ENCODE assay signal across 8 cellular contexts in the genomic region with DNA sequence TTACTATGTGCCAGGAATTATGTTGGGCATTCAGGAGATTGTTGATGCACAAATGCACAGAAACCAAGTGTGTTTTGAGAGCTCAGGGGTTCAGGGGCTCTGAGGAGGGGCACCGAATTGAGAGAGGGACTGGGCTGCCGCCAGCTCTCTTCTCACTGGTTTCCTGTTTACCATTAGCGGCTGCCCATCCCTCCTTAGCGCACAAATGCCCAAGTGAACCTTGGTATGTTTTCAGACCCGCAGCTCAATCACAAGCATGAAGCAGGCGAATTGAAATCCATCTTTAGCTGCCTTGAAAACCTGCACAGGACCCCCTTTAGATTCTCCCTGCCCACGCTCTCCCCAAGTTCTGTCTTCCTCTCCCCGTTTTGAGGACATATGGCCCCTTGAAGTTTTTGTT.
DNase-seq lines count a peak whose midpoint lies in the region; ATAC-seq and TF ChIP-seq lines count a peak whose summit lies in the region.

No MANE protein-coding gene starts in this region.

- peak overlapping the region; percentile 85 for H3K4me3 Mint-ChIP-seq in activated naive CD8-positive, alpha-beta T cell
- H3K4me3 Mint-ChIP-seq in activated naive CD8-positive, alpha-beta T cell treated with anti-CD3 and anti-CD28 coated beads, Interleukin-2, amount 50 U/mL, for 24 hours = no peak overlapping the region
- H3K4me3 Mint-ChIP-seq in activated B cell treated with CpG ODN at 0.5 μM for 24 hours (peak overlapping the region; percentile 86), mesothelial cell of epicardium (peak overlapping the region; percentile 0)

- no peak for TF ChIP-seq POLR2A in uterus (IDR thresholded peaks at IDR 0.05)

- no peaks in the 10 kb centered on the region for H3K27me3 Mint-ChIP-seq in activated naive CD8-positive, alpha-beta T cell
- peaks cover 14% of the 10 kb centered on the region for H3K27me3 Mint-ChIP-seq in activated naive CD8-positive, alpha-beta T cell treated with anti-CD3 and anti-CD28 coated beads, Interleukin-2, amount 50 U/mL, for 24 hours
- peaks cover 7% of the 10 kb centered on the region for H3K27me3 Mint-ChIP-seq in activated B cell treated with CpG ODN at 0.5 μM for 24 hours
- no peaks in the 10 kb centered on the region for H3K27me3 Mint-ChIP-seq in mesothelial cell of epicardium (ENCODE audit: low read depth)

- ATAC-seq in activated naive CD8-positive, alpha-beta T cell treated with anti-CD3 and anti-CD28 coated beads, Interleukin-2, amount 50 U/mL, for 24 hours = no peak
- ATAC-seq in activated B cell treated with CpG ODN at 0.5 μM for 24 hours (ENCODE audit: low read depth) (no peak), GM21526 (IDR thresholded peaks at IDR 0.05; ENCODE audit: low FRiP score, unreplicated experiment) (no peak)

- no peaks in the 10 kb centered on the region for H3K9me3 ChIP-seq in uterus

- TF ChIP-seq CTCF in activated B cell treated with CpG ODN at 0.5 μM for 24 hours (IDR thresholded peaks at IDR 0.05) = no peak
- TF ChIP-seq CTCF in mesothelial cell of epicardium (IDR thresholded peaks at IDR 0.05; ENCODE audit: unreplicated experiment) = no peak
- no peak for TF ChIP-seq CTCF in uterus (IDR thresholded peaks at IDR 0.05)
- no peak for TF ChIP-seq CTCF in GM20000 (IDR thresholded peaks at IDR 0.05; ENCODE audit: extremely low read depth, missing control alignments)

- no peak for DNase-seq in activated naive CD8-positive, alpha-beta T cell treated with anti-CD3 and anti-CD28 coated beads, Interleukin-2, amount 50 U/mL, for 24 hours
- no peak for DNase-seq in activated B cell treated with CpG ODN at 0.5 μM for 24 hours
- no peak for DNase-seq in mesothelial cell of epicardium (ENCODE audit: low spot score in 2 of 2, unreplicated experiment in 2 of 2)
- DNase-seq in uterus = peak in 1 of 2 donors; percentile 27
- no peak for DNase-seq in GM20000 (ENCODE audit: low spot score)
- DNase-seq in HuH-7.5 (ENCODE audit: low spot score) = no peak

- no peaks in the 10 kb centered on the region for H3K27me3 ChIP-seq in uterus

- no peaks in the 10 kb centered on the region for H3K9me3 Mint-ChIP-seq in activated naive CD8-positive, alpha-beta T cell (ENCODE audit: low read depth)
- H3K9me3 Mint-ChIP-seq in activated naive CD8-positive, alpha-beta T cell treated with anti-CD3 and anti-CD28 coated beads, Interleukin-2, amount 50 U/mL, for 24 hours = no peaks in the 10 kb centered on the region
- H3K9me3 Mint-ChIP-seq in activated B cell treated with CpG ODN at 0.5 μM for 24 hours (no peaks in the 10 kb centered on the region), mesothelial cell of epicardium (no peaks in the 10 kb centered on the region)

- CTCF ChIA-PET in activated B cell treated with CpG ODN at 0.5 μM for 24 hours (lab: Charles Lee) = interaction anchor here (0.8 kb wide), 1 partner anchor 418 kb away, joined by 3 read pairs; no protein-coding TSS in a partner anchor

- peaks cover 0 to 10% of the 10 kb centered on the region in 2 donors for H3K4me1 ChIP-seq in uterus

- no peaks in the 10 kb centered on the region for H3K36me3 Mint-ChIP-seq in activated naive CD8-positive, alpha-beta T cell
- no peaks in the 10 kb centered on the region for H3K36me3 Mint-ChIP-seq in activated naive CD8-positive, alpha-beta T cell treated with anti-CD3 and anti-CD28 coated beads, Interleukin-2, amount 50 U/mL, for 24 hours (ENCODE audit: low read depth)
- H3K36me3 Mint-ChIP-seq in activated B cell treated with CpG ODN at 0.5 μM for 24 hours (ENCODE audit: low read depth) (no peaks in the 10 kb centered on the region), mesothelial cell of epicardium (no peaks in the 10 kb centered on the region)

- intact Hi-C loops in activated B cell treated with CpG ODN at 0.5 μM for 24 hours (cut with micrococcal nuclease) (loop anchor here (1.0 kb wide), 1 partner anchor 12 kb away; no protein-coding TSS in a partner anchor), uterus (cut with DNase I; ENCODE audit: low total_unique reads) (loop anchor here (5.0 kb wide), 1 partner anchor 215 kb away; no protein-coding TSS in a partner anchor)

- H3K4me3 ChIP-seq in uterus = no peak overlapping the region

- H3K27ac Mint-ChIP-seq in activated naive CD8-positive, alpha-beta T cell = peak overlapping the region; percentile 55
- H3K27ac Mint-ChIP-seq in activated naive CD8-positive, alpha-beta T cell treated with anti-CD3 and anti-CD28 coated beads, Interleukin-2, amount 50 U/mL, for 24 hours = no peak overlapping the region
- H3K27ac Mint-ChIP-seq in activated B cell treated with CpG ODN at 0.5 μM for 24 hours = peak overlapping the region; percentile 56
- H3K27ac Mint-ChIP-seq in mesothelial cell of epicardium = peak overlapping the region; percentile 98

- H3K4me1 Mint-ChIP-seq in activated naive CD8-positive, alpha-beta T cell (ENCODE audit: low read depth) = peaks cover 39% of the 10 kb centered on the region
- peaks cover 43% of the 10 kb centered on the region for H3K4me1 Mint-ChIP-seq in activated naive CD8-positive, alpha-beta T cell treated with anti-CD3 and anti-CD28 coated beads, Interleukin-2, amount 50 U/mL, for 24 hours
- peaks cover 25% of the 10 kb centered on the region for H3K4me1 Mint-ChIP-seq in activated B cell treated with CpG ODN at 0.5 μM for 24 hours
- H3K4me1 Mint-ChIP-seq in mesothelial cell of epicardium = peaks cover 55% of the 10 kb centered on the region

- POLR2A ChIA-PET in activated B cell treated with CpG ODN at 0.5 μM for 24 hours (lab: Charles Lee) = interaction anchor here (5.2 kb wide), 1 partner anchor 80 kb away, joined by 108 read pairs; the partner anchor contains the start of gene SSBP3

- peak overlapping the region; percentile 95 to 98 for H3K27ac ChIP-seq in uterus

- no peaks in the 10 kb centered on the region for H3K36me3 ChIP-seq in uterus
